17 cellular contexts compared by ENCODE assay signal in the genomic region with DNA sequence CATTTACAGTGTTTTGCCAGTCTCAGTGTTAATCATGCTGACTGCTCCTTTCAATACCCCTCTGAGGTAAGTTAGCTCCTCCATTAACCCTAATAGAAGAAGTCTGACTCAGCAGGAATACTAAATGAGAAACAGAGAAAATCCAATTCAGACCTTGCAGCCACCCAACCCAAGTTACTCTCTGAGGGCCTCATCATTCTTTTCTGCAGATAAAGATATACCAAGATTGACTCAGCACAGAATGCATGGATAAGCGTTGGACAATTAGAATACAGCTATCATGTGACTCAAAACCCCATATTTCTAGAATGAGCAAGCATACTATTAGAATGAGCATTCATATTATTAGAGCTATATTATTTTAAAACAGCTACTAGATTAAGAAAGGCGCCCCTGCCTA.
DNase-seq lines count a peak whose midpoint lies in the region; ATAC-seq, FAIRE-seq and TF ChIP-seq lines count a peak whose summit lies in the region.
"Had no signal": no experiment of that assay in that cellular context is flagged by ENCODE, and none has a peak within 500 bp of the region (broad histone marks: within the 10 kb centered on the region; RNA-seq: fewer than 3 reads in every experiment).

No MANE protein-coding gene starts in this region.

- no peak for TF ChIP-seq CTCF in neural progenitor cell (IDR thresholded peaks at IDR 0.05)

- H3K4me2 ChIP-seq in neural progenitor cell, result no peak overlapping the region

- peaks cover 5% of the 10 kb centered on the region for H3K4me1 ChIP-seq in neural progenitor cell

- ATAC-seq in GM21381 (IDR thresholded peaks at IDR 0.05; ENCODE audit: unreplicated experiment), result no peak
- ATAC-seq: activated naive CD8-positive, alpha-beta T cell treated with anti-CD3 and anti-CD28 coated beads, Interleukin-2, amount 50 U/mL, for 24 hours; activated T-cell treated with anti-CD3 and anti-CD28 coated beads, Interleukin-2, amount 50 U/mL, for 72 hours had no signal

- H3K27me3 ChIP-seq in neural progenitor cell, result no peaks in the 10 kb centered on the region

- no peak overlapping the region for H3K9ac ChIP-seq in neural progenitor cell

- no peak overlapping the region for H3K4me3 ChIP-seq in neural progenitor cell

- H3K27ac ChIP-seq in epithelial cell of prostate, result peak overlapping the region; percentile 26
- no peak overlapping the region for H3K27ac ChIP-seq in neural progenitor cell

- no peaks in the 10 kb centered on the region for H3K4me1 Mint-ChIP-seq in neural progenitor cell
- H3K4me1 Mint-ChIP-seq: activated naive CD8-positive, alpha-beta T cell treated with anti-CD3 and anti-CD28 coated beads, Interleukin-2, amount 50 U/mL, for 24 hours; CD14-positive monocyte; immature natural killer cell had no signal

- no peaks in the 10 kb centered on the region for H3K9me3 ChIP-seq in neural progenitor cell (ENCODE audit: low read depth)

- H3K36me3 Mint-ChIP-seq in neural progenitor cell, result no peaks in the 10 kb centered on the region
- H3K36me3 Mint-ChIP-seq: CD14-positive monocyte, immature natural killer cell had no signal

- DNase-seq in EL (peak; percentile 86), RCC 7860 (ENCODE audit: low spot score) (peak; percentile 27), epithelial cell of prostate (ENCODE audit: low read depth, low spot score) (peak; percentile 14), neural progenitor cell (ENCODE audit: low spot score) (peak; percentile 3), NCI-H187 treated with DMSO at 0.1 percent for 48 hours (lab: John Stamatoyannopoulos, UW) (no peak), HTR-8/SVneo (ENCODE audit: insufficient read length, low spot score) (no peak)
- DNase-seq in activated T-cell treated with anti-CD3 and anti-CD28 coated beads, Interleukin-2, amount 50 U/mL, for 1 hour, result no peak
- DNase-seq: activated naive CD8-positive, alpha-beta T cell treated with anti-CD3 and anti-CD28 coated beads, Interleukin-2, amount 50 U/mL, for 24 hours; activated T-cell treated with anti-CD3 and anti-CD28 coated beads, Interleukin-2, amount 50 U/mL, for 72 hours; immature natural killer cell; midbrain; NCI-H1048; NCI-H2227 treated with DMSO at 0.1 percent for 48 hours had no signal

- no peaks in the 10 kb centered on the region for H3F3A ChIP-seq in neural progenitor cell (ENCODE audit: low read depth)

- peaks cover 2% of the 10 kb centered on the region for H3K27me3 Mint-ChIP-seq in neural progenitor cell (ENCODE audit: insufficient read depth, low read depth)
- H3K27me3 Mint-ChIP-seq: activated naive CD8-positive, alpha-beta T cell treated with anti-CD3 and anti-CD28 coated beads, Interleukin-2, amount 50 U/mL, for 24 hours; dendritic cell treated with granulocyte-macrophage colony-stimulating factor and Interleukin-4, amounts not matched to agents 40 ng/mL and 50 ng/mL, for 4 days had no signal

- no peaks in the 10 kb centered on the region for H3K9me3 Mint-ChIP-seq in neural progenitor cell

- H4K20me1 ChIP-seq in neural progenitor cell (ENCODE audit: low read depth), result no peaks in the 10 kb centered on the region

- no peak overlapping the region for H2AFZ ChIP-seq in neural progenitor cell (replicated peaks)

- H3K36me3 ChIP-seq in neural progenitor cell, result no peaks in the 10 kb centered on the region

- FAIRE-seq in RCC 7860 (lab: Jason Lieb, UNC), result no peak
- no peak for FAIRE-seq in HTR-8/SVneo (lab: Jason Lieb, UNC)
- FAIRE-seq: GM12892 had no signal

- H3K4me3 Mint-ChIP-seq in neural progenitor cell, result no peak overlapping the region
- H3K4me3 Mint-ChIP-seq: activated naive CD8-positive, alpha-beta T cell treated with anti-CD3 and anti-CD28 coated beads, Interleukin-2, amount 50 U/mL, for 24 hours; activated T-cell treated with anti-CD3 and anti-CD28 coated beads, Interleukin-2, amount 50 U/mL, for 72 hours; CD14-positive monocyte; dendritic cell treated with granulocyte-macrophage colony-stimulating factor and Interleukin-4, amounts not matched to agents 40 ng/mL and 50 ng/mL, for 4 days; immature natural killer cell had no signal

- H3K27ac Mint-ChIP-seq in neural progenitor cell, result no peak overlapping the region
- H3K27ac Mint-ChIP-seq: activated naive CD8-positive, alpha-beta T cell treated with anti-CD3 and anti-CD28 coated beads, Interleukin-2, amount 50 U/mL, for 24 hours; activated T-cell treated with anti-CD3 and anti-CD28 coated beads, Interleukin-2, amount 50 U/mL, for 72 hours; CD14-positive monocyte; dendritic cell treated with granulocyte-macrophage colony-stimulating factor and Interleukin-4, amounts not matched to agents 40 ng/mL and 50 ng/mL, for 4 days; immature natural killer cell had no signal

- H3K79me2 ChIP-seq in neural progenitor cell (ENCODE audit: low read depth), result no peaks in the 10 kb centered on the region

Comparison
In these comparisons a context has a peak if more than half of its experiments do, and no peak if none do; other contexts are left out.
1. DNase-seq: peak in EL (single experiment), RCC 7860 (single experiment), epithelial cell of prostate (single experiment) and neural progenitor cell (single experiment); none in NCI-H187 treated with DMSO at 0.1 percent for 48 hours (single experiment), activated T-cell treated with anti-CD3 and anti-CD28 coated beads, Interleukin-2, amount 50 U/mL, for 1 hour (single experiment) and HTR-8/SVneo (single experiment).